22 cellular contexts compared by ENCODE assay signal in genomic region chr1:158969855-158970254, GRCh38. TPM values are rescaled to one million over a fixed set of nuclear protein-coding genes. Genes with fewer than 3 reads are reported as not detected.
DNase-seq lines count a peak whose midpoint lies in the region; ATAC-seq and FAIRE-seq lines count a peak whose summit lies in the region.
"Had no signal": no experiment of that assay in that cellular context is flagged by ENCODE, and none has a peak within 500 bp of the region (broad histone marks: within the 10 kb centered on the region; RNA-seq: fewer than 3 reads in every experiment).

No MANE protein-coding gene starts in this region.

- no peak for FAIRE-seq in GM19239 (lab: Jason Lieb, UNC)
- FAIRE-seq: colon had no signal

- ATAC-seq in esophagus mucosa (peak; percentile 94), left cardiac atrium (no peak), HG03196 (IDR thresholded peaks at IDR 0.05; ENCODE audit: unreplicated experiment) (no peak)
- ATAC-seq: effector memory CD8-positive, alpha-beta T cell; left ventricle myocardium superior; upper lobe of right lung had no signal

- H3K27me3 Mint-ChIP-seq in T-helper 2 cell treated with Interferon-gamma antibody and Interleukin-4, amounts not matched to agents 5 μg/mL and 100 μg/mL, for 36 hours (ENCODE audit: low read depth) = no peaks in the 10 kb centered on the region
- H3K27me3 Mint-ChIP-seq: effector memory CD8-positive, alpha-beta T cell had no signal

- H3K27ac Mint-ChIP-seq in T-helper 2 cell treated with Interferon-gamma antibody and Interleukin-4, amounts not matched to agents 5 μg/mL and 100 μg/mL, for 36 hours = no peak overlapping the region
- H3K27ac Mint-ChIP-seq: activated naive CD8-positive, alpha-beta T cell treated with anti-CD3 and anti-CD28 coated beads, Interleukin-2, amount 10 ng/mL, durations not matched to agents 7 days and 5 days; B cell; H9 had no signal

- peak; percentile 22 for DNase-seq in T-helper 2 cell treated with Interferon-gamma antibody and Interleukin-4, amounts not matched to agents 5 μg/mL and 100 μg/mL, for 36 hours (ENCODE audit: low spot score)
- DNase-seq in T-helper 2 cell (no peak), left cardiac atrium (no peak), GM19239 (ENCODE audit: insufficient read length, low spot score) (no peak)
- peak; percentile 23 for DNase-seq in stimulated activated CD4-positive, alpha-beta T cell treated with anti-CD3 and anti-CD28 coated beads, Interleukin-15, amount 100 ng/mL, for 24 hours
- DNase-seq in stimulated activated CD4-positive, alpha-beta T cell treated with anti-CD3 and anti-CD28 coated beads, Interleukin-4, amount 100 ng/mL, for 1 hour = no peak
- DNase-seq: activated naive CD8-positive, alpha-beta T cell treated with anti-CD3 and anti-CD28 coated beads, Interleukin-2, amount 10 ng/mL, durations not matched to agents 7 days and 5 days; Caco-2; effector memory CD8-positive, alpha-beta T cell; H9; left ventricle myocardium superior; NCI-H187; NCI-H226; OCI-M1; upper lobe of right lung had no signal

- H3K36me3 Mint-ChIP-seq in T-helper 2 cell treated with Interferon-gamma antibody and Interleukin-4, amounts not matched to agents 5 μg/mL and 100 μg/mL, for 36 hours (ENCODE audit: low read depth) = peaks cover 33% of the 10 kb centered on the region

- no peak overlapping the region for H3K4me3 Mint-ChIP-seq in T-helper 2 cell treated with Interferon-gamma antibody and Interleukin-4, amounts not matched to agents 5 μg/mL and 100 μg/mL, for 36 hours
- H3K4me3 Mint-ChIP-seq: activated naive CD8-positive, alpha-beta T cell treated with anti-CD3 and anti-CD28 coated beads, Interleukin-2, amount 10 ng/mL, durations not matched to agents 7 days and 5 days; B cell; effector memory CD8-positive, alpha-beta T cell; H9 had no signal

- peaks cover 7% of the 10 kb centered on the region for H3K4me1 Mint-ChIP-seq in T-helper 2 cell treated with Interferon-gamma antibody and Interleukin-4, amounts not matched to agents 5 μg/mL and 100 μg/mL, for 36 hours (ENCODE audit: low read depth)
- H3K4me1 Mint-ChIP-seq: activated naive CD8-positive, alpha-beta T cell treated with anti-CD3 and anti-CD28 coated beads, Interleukin-2, amount 10 ng/mL, durations not matched to agents 7 days and 5 days; B cell; H9 had no signal

- H3K9me3 Mint-ChIP-seq in T-helper 2 cell treated with Interferon-gamma antibody and Interleukin-4, amounts not matched to agents 5 μg/mL and 100 μg/mL, for 36 hours = peaks cover 32% of the 10 kb centered on the region

- intact Hi-C loops in left cardiac atrium (cut with DNase I) = no loop called here

RNA-seq across cellular contexts. Expression of gene PYHIN1, which starts 38.5 kb away (rescaled TPM):
- total RNA-seq in esophagus mucosa (0.44 TPM), left cardiac atrium (under 1 TPM; 0.55 to 0.59 TPM)
- total RNA-seq: Caco-2, Daoy, fibroblast of lung, H9, HT-29, left ventricle myocardium superior had no signal

RNA-seq across cellular contexts. Expression of gene IFI16, which starts 39.9 kb away (rescaled TPM):
- total RNA-seq in esophagus mucosa (100 TPM), left cardiac atrium (10 to 100 TPM; 43.7 to 67.7 TPM)
- total RNA-seq: Caco-2, HT-29 had no signal

Comparison
In these comparisons a context has a peak if more than half of its experiments do, and no peak if none do; other contexts are left out.
1. DNase-seq: peak in T-helper 2 cell treated with Interferon-gamma antibody and Interleukin-4, amounts not matched to agents 5 μg/mL and 100 μg/mL, for 36 hours (single experiment) and stimulated activated CD4-positive, alpha-beta T cell treated with anti-CD3 and anti-CD28 coated beads, Interleukin-15, amount 100 ng/mL, for 24 hours (single experiment); none in T-helper 2 cell (0 of 5), stimulated activated CD4-positive, alpha-beta T cell treated with anti-CD3 and anti-CD28 coated beads, Interleukin-4, amount 100 ng/mL, for 1 hour (single experiment), left cardiac atrium (single experiment) and GM19239 (single experiment).